ENCODE assay signal across 9 cellular contexts in genomic region chr15:101242160-101242998, GRCh38. TPM values are rescaled to one million over a fixed set of nuclear protein-coding genes. Genes with fewer than 3 reads are reported as not detected.
DNase-seq lines count a peak whose midpoint lies in the region; ATAC-seq lines count a peak whose summit lies in the region.
"Had no signal": no experiment of that assay in that cellular context is flagged by ENCODE, and none has a peak within 500 bp of the region (broad histone marks: within the 10 kb centered on the region; RNA-seq: fewer than 3 reads in every experiment).

No MANE protein-coding gene starts in this region.

- H3K9me3 Mint-ChIP-seq in activated CD4-positive, alpha-beta memory T cell treated with anti-CD3 and anti-CD28 coated beads for 36 hours, result no peaks in the 10 kb centered on the region
- H3K9me3 Mint-ChIP-seq: neural crest cell had no signal

- no peaks in the 10 kb centered on the region for H3K27me3 Mint-ChIP-seq in activated CD4-positive, alpha-beta memory T cell treated with anti-CD3 and anti-CD28 coated beads for 36 hours

- H3K36me3 Mint-ChIP-seq in activated CD4-positive, alpha-beta memory T cell treated with anti-CD3 and anti-CD28 coated beads for 36 hours, result peaks cover 9% of the 10 kb centered on the region

- CTCF ChIA-PET in activated CD4-positive, alpha-beta memory T cell treated with anti-CD3 and anti-CD28 coated beads for 36 hours (lab: Charles Lee), result interaction anchor here (1.0 to 4.5 kb wide), 4 partner anchors 16 to 154 kb away, joined by 3 to 13 read pairs (median 6); no protein-coding TSS in a partner anchor

- H3K4me1 Mint-ChIP-seq in activated CD4-positive, alpha-beta memory T cell treated with anti-CD3 and anti-CD28 coated beads for 36 hours (ENCODE audit: low read depth), result peaks cover 83% of the 10 kb centered on the region

- DNase-seq in Daoy (ENCODE audit: low read depth), result peak; percentile 59
- DNase-seq in Jurkat, Clone E6-1 (ENCODE audit: low read depth, low spot score), result peak; percentile 95
- peak; percentile 68 for DNase-seq in activated CD4-positive, alpha-beta memory T cell treated with anti-CD3 and anti-CD28 coated beads for 36 hours
- peak; percentile 74 for DNase-seq in fibroblast of peridontal ligament (ENCODE audit: extremely low read depth)
- DNase-seq in stimulated activated CD8-positive, alpha-beta memory T cell treated with anti-CD3 and anti-CD28 coated beads, Interleukin-4, amount 100 ng/mL, for 24 hours (ENCODE audit: low read depth), result peak; percentile 33
- DNase-seq in nucleus accumbens (lab: John Stamatoyannopoulos, UW), result no peak
- no peak for DNase-seq in NCI-H2081 (lab: John Stamatoyannopoulos, UW)

- intact Hi-C loops in activated CD4-positive, alpha-beta memory T cell treated with anti-CD3 and anti-CD28 coated beads for 36 hours (cut with micrococcal nuclease), result loop anchor here (1.0 kb wide), 2 partner anchors 36 to 81 kb away; no protein-coding TSS in a partner anchor

- H3K4me3 ChIP-seq in Jurkat, Clone E6-1 (ENCODE audit: low read length), result peak overlapping the region; percentile 36

- peak overlapping the region; percentile 50 for H3K4me3 Mint-ChIP-seq in activated CD4-positive, alpha-beta memory T cell treated with anti-CD3 and anti-CD28 coated beads for 36 hours
- H3K4me3 Mint-ChIP-seq: neural crest cell had no signal

- peak overlapping the region; percentile 82 for H3K27ac Mint-ChIP-seq in activated CD4-positive, alpha-beta memory T cell treated with anti-CD3 and anti-CD28 coated beads for 36 hours

- POLR2A ChIA-PET in activated CD4-positive, alpha-beta memory T cell treated with anti-CD3 and anti-CD28 coated beads for 36 hours (lab: Charles Lee), result interaction anchor here (1.2 to 6.5 kb wide), 3 partner anchors 10 to 93 kb away, joined by 3 to 44 read pairs (median 5); no protein-coding TSS in a partner anchor

- peak; percentile 77 for ATAC-seq in GM21367 (IDR thresholded peaks at IDR 0.05; ENCODE audit: unreplicated experiment)

RNA-seq across cellular contexts. Expression of gene CHSY1, which starts 9.5 kb away (rescaled TPM):
- 26.6 and 29.0 TPM in 2 replicates for total RNA-seq in Daoy (2014; rRNA removed; shearing (Covaris generic))
- polyA plus RNA-seq in Jurkat, Clone E6-1 (2012; ENCODE audit: insufficient read depth, insufficient read length), result 22.0 TPM
- 10 to 100 TPM; 34.8 to 36.3 TPM for total RNA-seq in activated CD4-positive, alpha-beta memory T cell treated with anti-CD3 and anti-CD28 coated beads for 36 hours

RNA-seq across cellular contexts. Expression of gene SELENOS, which starts 34.9 kb away (rescaled TPM):
- 68.7 and 88.6 TPM in 2 replicates for total RNA-seq in Daoy (2014; rRNA removed; shearing (Covaris generic))
- 41.5 TPM for polyA plus RNA-seq in Jurkat, Clone E6-1 (2012; ENCODE audit: insufficient read depth, insufficient read length)
- 10 to 100 TPM; 30.9 to 31.7 TPM for total RNA-seq in activated CD4-positive, alpha-beta memory T cell treated with anti-CD3 and anti-CD28 coated beads for 36 hours

RNA-seq across cellular contexts. Expression of gene SNRPA1, which starts 52.7 kb away (rescaled TPM):
- total RNA-seq in Daoy (2014; rRNA removed; shearing (Covaris generic)), result 78.1 and 88.4 TPM in 2 replicates
- 302 TPM for polyA plus RNA-seq in Jurkat, Clone E6-1 (2012; ENCODE audit: insufficient read depth, insufficient read length)
- 100 to 1,000 TPM; 167 to 173 TPM for total RNA-seq in activated CD4-positive, alpha-beta memory T cell treated with anti-CD3 and anti-CD28 coated beads for 36 hours

Comparison
In these comparisons a context has a peak if more than half of its experiments do, and no peak if none do; other contexts are left out.
1. DNase-seq: peak in Daoy (single experiment), Jurkat, Clone E6-1 (single experiment), activated CD4-positive, alpha-beta memory T cell treated with anti-CD3 and anti-CD28 coated beads for 36 hours (single experiment), fibroblast of peridontal ligament (single experiment) and stimulated activated CD8-positive, alpha-beta memory T cell treated with anti-CD3 and anti-CD28 coated beads, Interleukin-4, amount 100 ng/mL, for 24 hours (single experiment); none in nucleus accumbens (0 of 56) and NCI-H2081 (0 of 2).